Comparison of ENCODE assay signal across 9 cellular contexts in genomic region chr6:36598739-36599318, GRCh38. TPM values are rescaled to one million over a fixed set of nuclear protein-coding genes. Genes with fewer than 3 reads are reported as not detected.
DNase-seq lines count a peak whose midpoint lies in the region; ATAC-seq and TF ChIP-seq lines count a peak whose summit lies in the region.
"Had no signal": no experiment of that assay in that cellular context is flagged by ENCODE, and none has a peak within 500 bp of the region (broad histone marks: within the 10 kb centered on the region; RNA-seq: fewer than 3 reads in every experiment).

No MANE protein-coding gene starts in this region.

- peak overlapping the region; percentile 98 for H3K4me3 Mint-ChIP-seq in activated CD4-positive, alpha-beta T cell treated with anti-CD3 and anti-CD28 coated beads, Interleukin-2, amount 10 ng/mL, durations not matched to agents 7 days and 5 days
- H3K4me3 Mint-ChIP-seq in activated naive CD8-positive, alpha-beta T cell treated with anti-CD3 and anti-CD28 coated beads, Interleukin-2, amount 10 ng/mL, durations not matched to agents 7 days and 5 days = peak overlapping the region; percentile 97

- H3K4me3 ChIP-seq in left lung (peak overlapping the region; percentile 7 to 64), testis (no peak overlapping the region)

- 41 to 52% methylated on average over 11 of the region's 11 CpGs for WGBS in testis, 2 donors

- peaks cover 88% of the 10 kb centered on the region for H3K36me3 Mint-ChIP-seq in activated CD4-positive, alpha-beta T cell treated with anti-CD3 and anti-CD28 coated beads, Interleukin-2, amount 10 ng/mL, durations not matched to agents 7 days and 5 days (ENCODE audit: low read depth)
- H3K36me3 Mint-ChIP-seq in activated naive CD8-positive, alpha-beta T cell treated with anti-CD3 and anti-CD28 coated beads, Interleukin-2, amount 10 ng/mL, durations not matched to agents 7 days and 5 days = peaks cover 72% of the 10 kb centered on the region

- no peaks in the 10 kb centered on the region for H3K27me3 Mint-ChIP-seq in activated CD4-positive, alpha-beta T cell treated with anti-CD3 and anti-CD28 coated beads, Interleukin-2, amount 10 ng/mL, durations not matched to agents 7 days and 5 days
- no peaks in the 10 kb centered on the region for H3K27me3 Mint-ChIP-seq in activated naive CD8-positive, alpha-beta T cell treated with anti-CD3 and anti-CD28 coated beads, Interleukin-2, amount 10 ng/mL, durations not matched to agents 7 days and 5 days

- CTCF ChIA-PET in activated CD4-positive, alpha-beta T cell treated with anti-CD3 and anti-CD28 coated beads, Interleukin-2, amount 10 ng/mL, durations not matched to agents 7 days and 5 days (lab: Charles Lee) = interaction anchor here (0.6 to 4.5 kb wide), 8 partner anchors 8 to 307 kb away, joined by 3 to 25 read pairs (median 4); no protein-coding TSS in a partner anchor

- H3K4me1 ChIP-seq in left lung = peaks cover 41 to 73% of the 10 kb centered on the region in 2 donors
- H3K4me1 ChIP-seq in testis = peaks cover 34% of the 10 kb centered on the region

- H3K27me3 ChIP-seq in left lung = no peaks in the 10 kb centered on the region
- no peaks in the 10 kb centered on the region for H3K27me3 ChIP-seq in testis

- TF ChIP-seq CTCF in left lung (IDR thresholded peaks at IDR 0.05) (no peak), testis (IDR thresholded peaks at IDR 0.05) (no peak)

- H3K9me3 ChIP-seq in left lung (no peaks in the 10 kb centered on the region), testis (no peaks in the 10 kb centered on the region)

- H3K4me1 Mint-ChIP-seq in activated CD4-positive, alpha-beta T cell treated with anti-CD3 and anti-CD28 coated beads, Interleukin-2, amount 10 ng/mL, durations not matched to agents 7 days and 5 days = peaks cover 58% of the 10 kb centered on the region
- H3K4me1 Mint-ChIP-seq in activated naive CD8-positive, alpha-beta T cell treated with anti-CD3 and anti-CD28 coated beads, Interleukin-2, amount 10 ng/mL, durations not matched to agents 7 days and 5 days = peaks cover 44% of the 10 kb centered on the region

- peaks cover 11 to 75% of the 10 kb centered on the region in 2 donors for H3K36me3 ChIP-seq in left lung
- H3K36me3 ChIP-seq in testis (ENCODE audit: low read depth, missing control alignments) = no peaks in the 10 kb centered on the region

- no peak for DNase-seq in activated CD4-positive, alpha-beta T cell treated with anti-CD3 and anti-CD28 coated beads, Interleukin-2, amount 10 ng/mL, durations not matched to agents 7 days and 5 days
- no peak for DNase-seq in activated CD4-positive, alpha-beta T cell treated with anti-CD3 and anti-CD28 coated beads for 1 hour
- peak; percentile 24 for DNase-seq in activated naive CD8-positive, alpha-beta T cell treated with anti-CD3 and anti-CD28 coated beads, Interleukin-2, amount 10 ng/mL, durations not matched to agents 7 days and 5 days
- no peak for DNase-seq in left lung
- DNase-seq in testis = peak; percentile 10
- DNase-seq in stimulated activated naive CD4-positive, alpha-beta T cell treated with Interleukin-2 at 50 U/mL for 16 hours (lab: John Stamatoyannopoulos, UW) = no peak
- DNase-seq in NCI-H2107 (lab: John Stamatoyannopoulos, UW) = no peak
- DNase-seq: cortex of kidney had no signal

- peak overlapping the region; percentile 68 for H3K27ac Mint-ChIP-seq in activated CD4-positive, alpha-beta T cell treated with anti-CD3 and anti-CD28 coated beads, Interleukin-2, amount 10 ng/mL, durations not matched to agents 7 days and 5 days
- H3K27ac Mint-ChIP-seq in activated naive CD8-positive, alpha-beta T cell treated with anti-CD3 and anti-CD28 coated beads, Interleukin-2, amount 10 ng/mL, durations not matched to agents 7 days and 5 days = peak overlapping the region; percentile 72

- no peaks in the 10 kb centered on the region for H3K9me3 Mint-ChIP-seq in activated CD4-positive, alpha-beta T cell treated with anti-CD3 and anti-CD28 coated beads, Interleukin-2, amount 10 ng/mL, durations not matched to agents 7 days and 5 days
- H3K9me3 Mint-ChIP-seq in activated naive CD8-positive, alpha-beta T cell treated with anti-CD3 and anti-CD28 coated beads, Interleukin-2, amount 10 ng/mL, durations not matched to agents 7 days and 5 days = no peaks in the 10 kb centered on the region

- intact Hi-C loops in left lung (cut with DNase I) = no loop called here
- intact Hi-C loops in testis (cut with DNase I; ENCODE audit: low total_unique reads) = loop anchor here (10.0 kb wide), 1 partner anchor 54 kb away; the partner anchor contains the start of gene STK38

- POLR2A ChIA-PET in activated CD4-positive, alpha-beta T cell treated with anti-CD3 and anti-CD28 coated beads, Interleukin-2, amount 10 ng/mL, durations not matched to agents 7 days and 5 days (lab: Charles Lee) = interaction anchor here (1.0 to 1.3 kb wide), 2 partner anchors 53 to 70 kb away, joined by 4 to 5 read pairs; no protein-coding TSS in a partner anchor
- POLR2A ChIA-PET in activated naive CD8-positive, alpha-beta T cell treated with anti-CD3 and anti-CD28 coated beads, Interleukin-2, amount 10 ng/mL, durations not matched to agents 7 days and 5 days (lab: Charles Lee) = interaction anchor here (1.3 to 8.9 kb wide), 5 partner anchors 9 to 155 kb away, joined by 3 to 65 read pairs (median 7); partner anchors contain the start of gene CDKN1A

- no peak for TF ChIP-seq POLR2A in testis (IDR thresholded peaks at IDR 0.05)

- H3K27ac ChIP-seq in left lung = no peak overlapping the region
- peak overlapping the region in 1 of 2 donors; percentile 8 for H3K27ac ChIP-seq in testis

- no peak for ATAC-seq in activated naive CD8-positive, alpha-beta T cell treated with anti-CD3 and anti-CD28 coated beads, Interleukin-2, amount 10 ng/mL, durations not matched to agents 7 days and 5 days (ENCODE audit: low read depth)
- ATAC-seq in left lung (no peak), GM18498 (IDR thresholded peaks at IDR 0.05; ENCODE audit: unreplicated experiment) (no peak)

RNA-seq across cellular contexts. Expression of gene SRSF3, which starts 4.7 kb away (rescaled TPM):
- 100 to 1,000 TPM; 394 to 441 TPM for total RNA-seq in activated CD4-positive, alpha-beta T cell treated with anti-CD3 and anti-CD28 coated beads, Interleukin-2, amount 10 ng/mL, durations not matched to agents 7 days and 5 days
- 100 to 1,000 TPM; 389 to 396 TPM for total RNA-seq in activated naive CD8-positive, alpha-beta T cell treated with anti-CD3 and anti-CD28 coated beads, Interleukin-2, amount 10 ng/mL, durations not matched to agents 7 days and 5 days
- total RNA-seq in left lung = 100 to 1,000 TPM; 173 to 253 TPM
- 100 to 1,000 TPM; 180 to 183 TPM for total RNA-seq in testis
- polyA plus RNA-seq in testis (ENCODE audit: insufficient read depth, low read depth, low replicate concordance) = 289 TPM

RNA-seq across cellular contexts. Expression of gene STK38, which starts 51.5 kb away (rescaled TPM):
- 100 to 1,000 TPM in 1 of 2 experiments, 10 to 100 TPM in 1; 99.1 to 114 TPM for total RNA-seq in activated CD4-positive, alpha-beta T cell treated with anti-CD3 and anti-CD28 coated beads, Interleukin-2, amount 10 ng/mL, durations not matched to agents 7 days and 5 days
- total RNA-seq in activated naive CD8-positive, alpha-beta T cell treated with anti-CD3 and anti-CD28 coated beads, Interleukin-2, amount 10 ng/mL, durations not matched to agents 7 days and 5 days = 10 to 100 TPM; 86.5 to 95.3 TPM
- total RNA-seq in left lung (10 to 100 TPM; 40.2 to 41.0 TPM), testis (10 to 100 TPM; 20.4 to 23.9 TPM)
- 22.0 TPM for polyA plus RNA-seq in testis (ENCODE audit: insufficient read depth, low read depth, low replicate concordance)

Comparison
In these comparisons a context has a peak if more than half of its experiments do, and no peak if none do; other contexts are left out.
1. DNase-seq: peak in activated naive CD8-positive, alpha-beta T cell treated with anti-CD3 and anti-CD28 coated beads, Interleukin-2, amount 10 ng/mL, durations not matched to agents 7 days and 5 days (single experiment) and testis (single experiment); none in activated CD4-positive, alpha-beta T cell treated with anti-CD3 and anti-CD28 coated beads, Interleukin-2, amount 10 ng/mL, durations not matched to agents 7 days and 5 days (single experiment), activated CD4-positive, alpha-beta T cell treated with anti-CD3 and anti-CD28 coated beads for 1 hour (single experiment), left lung (0 of 2), stimulated activated naive CD4-positive, alpha-beta T cell treated with Interleukin-2 at 50 U/mL for 16 hours (single experiment) and NCI-H2107 (single experiment).
2. H3K4me3 ChIP-seq: peak in left lung (2 of 2); none in testis (0 of 2).